1 cellular context compared by ENCODE assay signal in the genomic region with DNA sequence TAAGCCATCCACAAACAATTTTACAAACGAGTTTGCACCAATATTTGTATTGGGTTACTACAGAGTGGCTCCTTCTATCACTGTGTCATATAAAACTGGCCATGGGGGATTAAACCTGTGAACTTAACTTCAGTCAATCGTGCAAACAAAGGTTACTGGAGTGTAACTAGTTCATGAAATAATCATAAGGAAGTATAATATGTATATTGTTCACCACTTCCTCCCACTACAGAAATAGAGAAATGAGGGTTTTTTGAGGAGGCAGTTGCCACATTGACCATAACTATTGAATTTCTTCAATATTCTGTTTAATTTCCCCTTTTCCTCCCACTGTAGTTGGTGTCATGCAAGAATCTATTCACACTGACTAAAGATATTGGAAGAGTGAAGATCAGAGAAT.
TF ChIP-seq lines count a peak whose summit lies in the region.

A gene with protein sequence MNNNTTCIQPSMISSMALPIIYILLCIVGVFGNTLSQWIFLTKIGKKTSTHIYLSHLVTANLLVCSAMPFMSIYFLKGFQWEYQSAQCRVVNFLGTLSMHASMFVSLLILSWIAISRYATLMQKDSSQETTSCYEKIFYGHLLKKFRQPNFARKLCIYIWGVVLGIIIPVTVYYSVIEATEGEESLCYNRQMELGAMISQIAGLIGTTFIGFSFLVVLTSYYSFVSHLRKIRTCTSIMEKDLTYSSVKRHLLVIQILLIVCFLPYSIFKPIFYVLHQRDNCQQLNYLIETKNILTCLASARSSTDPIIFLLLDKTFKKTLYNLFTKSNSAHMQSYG (plus strand): TSS at position 361 of the 400 bp plus-strand sequence. CDS start 2,846 bp downstream, outside the sequence.

TF ChIP-seq in GM12878, 131 proteins besides CTCF, POLR2A, EP300 and RAD21:
- TF ChIP-seq ZNF384 (IDR thresholded peaks at IDR 0.05; ENCODE audit: borderline replicate concordance, low read depth, low read length) (no peak), SPI1 (IDR thresholded peaks at IDR 0.05; ENCODE audit: borderline replicate concordance, insufficient read depth, low read depth, low read length) (peak; percentile 39), CHD4 (IDR thresholded peaks at IDR 0.05) (no peak), MTA2 (IDR thresholded peaks at IDR 0.05; ENCODE audit: low read depth) (peak; percentile 36; the same call in 1 of the 2 replicates), IKZF1 (conservative IDR thresholded peaks at IDR 0.05) (no peak), CHD2 (IDR thresholded peaks at IDR 0.05; ENCODE audit: borderline replicate concordance, low read depth, low read length) (no peak), ELK1 (IDR thresholded peaks at IDR 0.05; ENCODE audit: low read depth, low read length) (no peak), ATF7 (IDR thresholded peaks at IDR 0.05; ENCODE audit: low read depth) (no peak), ATF3 (IDR thresholded peaks at IDR 0.05; ENCODE audit: borderline replicate concordance, extremely low read depth, low read depth, low read length) (no peak), RELA (IDR thresholded peaks at IDR 0.05; ENCODE audit: borderline replicate concordance, partially characterized antibody) (no peak), ZZZ3 (IDR thresholded peaks at IDR 0.05; ENCODE audit: control insufficient read depth, insufficient read length, low read depth) (no peak), POLR2AphosphoS5 (IDR thresholded peaks at IDR 0.05; ENCODE audit: low read length) (no peak), CBX5 (IDR thresholded peaks at IDR 0.05; ENCODE audit: low read depth) (no peak), SREBF2 (IDR thresholded peaks at IDR 0.05; ENCODE audit: low read length) (no peak), RUNX3 (IDR thresholded peaks at IDR 0.05; ENCODE audit: low read length) (peak; percentile 60), RELB (IDR thresholded peaks at IDR 0.05; ENCODE audit: low read depth) (no peak), PAX8 (IDR thresholded peaks at IDR 0.05) (no peak), ZNF217 (IDR thresholded peaks at IDR 0.05) (no peak)
- TF ChIP-seq, protein P1, sequence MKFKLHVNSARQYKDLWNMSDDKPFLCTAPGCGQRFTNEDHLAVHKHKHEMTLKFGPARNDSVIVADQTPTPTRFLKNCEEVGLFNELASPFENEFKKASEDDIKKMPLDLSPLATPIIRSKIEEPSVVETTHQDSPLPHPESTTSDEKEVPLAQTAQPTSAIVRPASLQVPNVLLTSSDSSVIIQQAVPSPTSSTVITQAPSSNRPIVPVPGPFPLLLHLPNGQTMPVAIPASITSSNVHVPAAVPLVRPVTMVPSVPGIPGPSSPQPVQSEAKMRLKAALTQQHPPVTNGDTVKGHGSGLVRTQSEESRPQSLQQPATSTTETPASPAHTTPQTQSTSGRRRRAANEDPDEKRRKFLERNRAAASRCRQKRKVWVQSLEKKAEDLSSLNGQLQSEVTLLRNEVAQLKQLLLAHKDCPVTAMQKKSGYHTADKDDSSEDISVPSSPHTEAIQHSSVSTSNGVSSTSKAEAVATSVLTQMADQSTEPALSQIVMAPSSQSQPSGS (IDR thresholded peaks at IDR 0.05; ENCODE audit: low read length): peak; percentile 46; the same call in 1 of the 2 replicates
TF ChIP-seq in GM12878: peak in this region for 4.
